Comparison of ENCODE assay signal across 8 cellular contexts in genomic region chr4:106266201-106266600, GRCh38. TPM values are rescaled to one million over a fixed set of nuclear protein-coding genes. Genes with fewer than 3 reads are reported as not detected.
A peak's percentile ranks its signal among the peaks of the same experiment; 100 is the strongest.
DNase-seq lines count a peak whose midpoint lies in the region; ATAC-seq and TF ChIP-seq lines count a peak whose summit lies in the region.

No MANE protein-coding gene starts in this region.

- no peaks in the 10 kb centered on the region for H3K9me2 ChIP-seq in OCI-LY7 (ENCODE audit: insufficient read depth, low read length)

- no peak overlapping the region for H3K4me3 ChIP-seq in heart right ventricle
- no peak overlapping the region for H3K4me3 ChIP-seq in right cardiac atrium (ENCODE audit: low read length)
- H3K4me3 ChIP-seq in OCI-LY7 (ENCODE audit: low read depth, low read length, poor library complexity, severe bottlenecking) = no peak overlapping the region
- no peak overlapping the region for H3K4me3 ChIP-seq in fibroblast of mammary gland (ENCODE audit: control insufficient read depth, low read depth, low read length)
- H3K4me3 ChIP-seq in tibial artery = no peak overlapping the region
- no peak overlapping the region for H3K4me3 ChIP-seq in lower leg skin (ENCODE audit: low read depth, poor library complexity, severe bottlenecking)

- H3K4me1 ChIP-seq in heart right ventricle (peaks cover 0 to 22% (median 9%) of the 10 kb centered on the region in 9 donors), right cardiac atrium (ENCODE audit: control insufficient read depth, insufficient read depth, low read length) (peaks cover 1% of the 10 kb centered on the region), OCI-LY7 (ENCODE audit: insufficient read depth, low read length, poor library complexity, severe bottlenecking) (no peaks in the 10 kb centered on the region), tibial artery (peaks cover 0 to 25% (median 4%) of the 10 kb centered on the region in 4 donors)

- no peak overlapping the region for H3K4me2 ChIP-seq in OCI-LY7 (ENCODE audit: low read length)

- POLR2A ChIA-PET in OCI-LY7 (lab: Charles Lee) = interaction anchor here (0.9 to 2.0 kb wide), 6 partner anchors 8 to 237 kb away, joined by 3 to 7 read pairs (median 3); partner anchors contain the start of genes AIMP1 and TBCK

- H3K9me3 ChIP-seq in heart right ventricle = no peaks in the 10 kb centered on the region
- H3K9me3 ChIP-seq in right cardiac atrium (ENCODE audit: control insufficient read depth, low read length) = no peaks in the 10 kb centered on the region
- no peaks in the 10 kb centered on the region for H3K9me3 ChIP-seq in OCI-LY7 (ENCODE audit: low read length)
- no peaks in the 10 kb centered on the region for H3K9me3 ChIP-seq in tibial artery

- ATAC-seq in heart right ventricle (no peak), right cardiac atrium (no peak), HG02938 (IDR thresholded peaks at IDR 0.05; ENCODE audit: unreplicated experiment) (peak; percentile 60), GM18520 (IDR thresholded peaks at IDR 0.05; ENCODE audit: unreplicated experiment) (no peak)

- CTCF ChIA-PET in OCI-LY7 (lab: Charles Lee; ENCODE audit: unreplicated experiment) = no interaction called here

- peaks cover 0 to 9% (median 0%) of the 10 kb centered on the region in 9 donors for H3K36me3 ChIP-seq in heart right ventricle
- H3K36me3 ChIP-seq in OCI-LY7 (ENCODE audit: insufficient read depth, low read length) = no peaks in the 10 kb centered on the region
- H3K36me3 ChIP-seq in tibial artery = no peaks in the 10 kb centered on the region

- TF ChIP-seq CTCF in heart right ventricle (IDR thresholded peaks at IDR 0.05) = peak in 7 of 9 donors; percentile 36 to 62 (median 46)
- TF ChIP-seq CTCF in OCI-LY7 (conservative IDR thresholded peaks at IDR 0.05; ENCODE audit: low read length) = peak; percentile 83
- TF ChIP-seq CTCF in fibroblast of mammary gland (conservative IDR thresholded peaks at IDR 0.05; ENCODE audit: control insufficient read depth, insufficient read depth, low read depth, low read length) = peak; percentile 66
- TF ChIP-seq CTCF in tibial artery (IDR thresholded peaks at IDR 0.05) = peak; percentile 53 to 63
- no peak for TF ChIP-seq CTCF in lower leg skin (IDR thresholded peaks at IDR 0.05)

- H2AFZ ChIP-seq in OCI-LY7 (ENCODE audit: low read length) = no peak overlapping the region

- no peak for DNase-seq in heart right ventricle
- no peak for DNase-seq in right cardiac atrium
- peak; percentile 46 for DNase-seq in OCI-LY7 (ENCODE audit: low spot score)
- DNase-seq in fibroblast of mammary gland (ENCODE audit: low read depth) = peak; percentile 65
- no peak for DNase-seq in tibial artery
- no peak for DNase-seq in lower leg skin (ENCODE audit: low spot score in 2 of 2)

- no peaks in the 10 kb centered on the region for H4K20me1 ChIP-seq in OCI-LY7 (ENCODE audit: insufficient read depth, low read length)

- TF ChIP-seq POLR2A in lower leg skin (IDR thresholded peaks at IDR 0.05) = no peak

- intact Hi-C loops in heart right ventricle (cut with DNase I) (loop anchor here in 5 of 10 donors (5.0 to 10.0 kb wide), 3 partner anchors 229 to 239 kb away; no protein-coding TSS in a partner anchor), right cardiac atrium (cut with DNase I) (loop anchor here in 1 of 4 donors (10.0 kb wide), 1 partner anchor 239 kb away; no protein-coding TSS in a partner anchor), OCI-LY7 (cut with micrococcal nuclease; ENCODE audit: unreplicated experiment) (loop anchor here (1.0 to 10.0 kb wide), 2 partner anchors 236 to 629 kb away; no protein-coding TSS in a partner anchor), tibial artery (cut with DNase I; ENCODE audit: low total_unique reads) (loop anchor here (10.0 kb wide), 1 partner anchor 239 kb away; no protein-coding TSS in a partner anchor), lower leg skin (cut with DNase I; ENCODE audit: low total_unique reads) (no loop called here)

- H3K79me2 ChIP-seq in OCI-LY7 (ENCODE audit: insufficient read depth, low read depth, low read length) = no peaks in the 10 kb centered on the region

- H3K27me3 ChIP-seq in heart right ventricle = no peaks in the 10 kb centered on the region
- H3K27me3 ChIP-seq in right cardiac atrium (ENCODE audit: control insufficient read depth, insufficient read depth) = no peaks in the 10 kb centered on the region
- no peaks in the 10 kb centered on the region for H3K27me3 ChIP-seq in tibial artery

- no TSS peak for BruUV-seq in OCI-LY7 (replicated peaks; lab: Mats Ljungman, UMichigan)

- H3K27ac ChIP-seq in heart right ventricle (no peak overlapping the region), right cardiac atrium (ENCODE audit: low read length) (no peak overlapping the region), OCI-LY7 (ENCODE audit: low read depth, low read length, poor library complexity, severe bottlenecking) (no peak overlapping the region), tibial artery (no peak overlapping the region)

RNA-seq across cellular contexts. Expression of gene TBCK, which starts 49.8 kb away (rescaled TPM):
- 10 to 100 TPM in 9 of 10 donors, 1 to 10 TPM in 1; 8.3 to 22.8 (median 18.4) TPM for total RNA-seq in heart right ventricle
- 1 to 10 TPM; 5.0 to 6.0 TPM for polyA plus RNA-seq in heart right ventricle
- total RNA-seq in right cardiac atrium = 10 to 100 TPM; 18.8 to 29.0 (median 23.7) TPM
- 6.9 TPM for polyA plus RNA-seq in right cardiac atrium
- total RNA-seq in OCI-LY7 (2014; rRNA removed; shearing (Covaris generic)) = 30.2 and 46.5 TPM in 2 replicates
- total RNA-seq in OCI-LY7 (2022) = 46.9 and 47.1 TPM in 2 replicates
- total RNA-seq in lower leg skin = 10 to 100 TPM; 15.6 to 29.9 (median 21.8) TPM

RNA-seq across cellular contexts. Expression of gene AIMP1, which starts 50.1 kb away (rescaled TPM):
- total RNA-seq in heart right ventricle = 10 to 100 TPM; 33.0 to 38.6 (median 36.0) TPM
- 10 to 100 TPM; 22.8 to 25.5 TPM for polyA plus RNA-seq in heart right ventricle
- total RNA-seq in right cardiac atrium = 10 to 100 TPM; 31.1 to 37.5 (median 35.3) TPM
- 25.7 TPM for polyA plus RNA-seq in right cardiac atrium
- 17.4 and 26.7 TPM in 2 replicates for total RNA-seq in OCI-LY7 (2014; rRNA removed; shearing (Covaris generic))
- total RNA-seq in OCI-LY7 (2022) = 51.7 and 54.9 TPM in 2 replicates
- 10 to 100 TPM; 14.9 to 25.0 (median 18.6) TPM for total RNA-seq in lower leg skin

Comparison
In these comparisons a context has a peak if more than half of its experiments do, and no peak if none do; other contexts are left out.
1. DNase-seq: peak in OCI-LY7 (single experiment) and fibroblast of mammary gland (single experiment); none in heart right ventricle (0 of 2), right cardiac atrium (0 of 3), tibial artery (0 of 2) and lower leg skin (0 of 2).
2. CTCF ChIP-seq: peak in heart right ventricle (7 of 9), OCI-LY7 (single experiment), fibroblast of mammary gland (single experiment) and tibial artery (2 of 2); none in lower leg skin (0 of 3).